In genomic region chr18:48952287-48953095, GRCh38 we compare ENCODE assay signal across 8 cellular contexts. TPM values are rescaled to one million over a fixed set of nuclear protein-coding genes. Genes with fewer than 3 reads are reported as not detected.
DNase-seq lines count a peak whose midpoint lies in the region; ATAC-seq and TF ChIP-seq lines count a peak whose summit lies in the region.

No MANE protein-coding gene starts in this region.

- H3K27ac ChIP-seq in neural progenitor cell = peak overlapping the region; percentile 61

- H3K4me2 ChIP-seq in neural progenitor cell = peak overlapping the region; percentile 90

- intact Hi-C loops in activated naive CD4-positive, alpha-beta T cell treated with anti-CD3 and anti-CD28 coated beads for 36 hours (cut with micrococcal nuclease) = loop anchor here (2.0 to 10.0 kb wide), 3 partner anchors 24 to 862 kb away; partner anchors contain the start of genes ACAA2 and C18orf32

- H3K27me3 Mint-ChIP-seq in activated naive CD4-positive, alpha-beta T cell treated with anti-CD3 and anti-CD28 coated beads for 36 hours (ENCODE audit: low read depth) = no peaks in the 10 kb centered on the region
- peaks cover 17% of the 10 kb centered on the region for H3K27me3 Mint-ChIP-seq in neural progenitor cell (ENCODE audit: insufficient read depth, low read depth)

- H3K36me3 Mint-ChIP-seq in activated naive CD4-positive, alpha-beta T cell treated with anti-CD3 and anti-CD28 coated beads for 36 hours (ENCODE audit: low read depth) = peaks cover 8% of the 10 kb centered on the region
- H3K36me3 Mint-ChIP-seq in neural progenitor cell = no peaks in the 10 kb centered on the region

- ATAC-seq in GM19463 (IDR thresholded peaks at IDR 0.05; ENCODE audit: unreplicated experiment) = peak; percentile 33
- peak; percentile 20 for ATAC-seq in HG03571 (IDR thresholded peaks at IDR 0.05; ENCODE audit: unreplicated experiment)
- ATAC-seq in GM21526 (IDR thresholded peaks at IDR 0.05; ENCODE audit: low FRiP score, unreplicated experiment) = no peak

- no peaks in the 10 kb centered on the region for H3K9me3 Mint-ChIP-seq in activated naive CD4-positive, alpha-beta T cell treated with anti-CD3 and anti-CD28 coated beads for 36 hours
- H3K9me3 Mint-ChIP-seq in neural progenitor cell = no peaks in the 10 kb centered on the region

- no peak overlapping the region for H3K9ac ChIP-seq in neural progenitor cell

- no peaks in the 10 kb centered on the region for H3K36me3 ChIP-seq in neural progenitor cell

- peaks cover 55% of the 10 kb centered on the region for H3F3A ChIP-seq in neural progenitor cell (ENCODE audit: low read depth)

- peak overlapping the region; percentile 49 for H3K4me3 ChIP-seq in neural progenitor cell

- H3K27me3 ChIP-seq in neural progenitor cell = peaks cover 78% of the 10 kb centered on the region

- H3K4me1 ChIP-seq in neural progenitor cell = peaks cover 35% of the 10 kb centered on the region

- H3K4me3 Mint-ChIP-seq in activated naive CD4-positive, alpha-beta T cell treated with anti-CD3 and anti-CD28 coated beads for 36 hours = peak overlapping the region; percentile 79
- H3K4me3 Mint-ChIP-seq in neural progenitor cell = peak overlapping the region; percentile 88

- H2AFZ ChIP-seq in neural progenitor cell (replicated peaks) = peak overlapping the region; percentile 81

- no peak for TF ChIP-seq CTCF in neural progenitor cell (IDR thresholded peaks at IDR 0.05)

- H3K79me2 ChIP-seq in neural progenitor cell (ENCODE audit: low read depth) = no peaks in the 10 kb centered on the region

- CTCF ChIA-PET in activated naive CD4-positive, alpha-beta T cell treated with anti-CD3 and anti-CD28 coated beads for 36 hours (lab: Charles Lee) = interaction anchor here (0.6 to 1.8 kb wide), 6 partner anchors 12 to 1204 kb away, joined by 3 to 5 read pairs (median 4); no protein-coding TSS in a partner anchor

- H3K27ac Mint-ChIP-seq in activated naive CD4-positive, alpha-beta T cell treated with anti-CD3 and anti-CD28 coated beads for 36 hours = peak overlapping the region; percentile 70
- peak overlapping the region; percentile 94 for H3K27ac Mint-ChIP-seq in neural progenitor cell

- peaks cover 24% of the 10 kb centered on the region for H3K4me1 Mint-ChIP-seq in activated naive CD4-positive, alpha-beta T cell treated with anti-CD3 and anti-CD28 coated beads for 36 hours (ENCODE audit: low read depth)
- H3K4me1 Mint-ChIP-seq in neural progenitor cell = peaks cover 35% of the 10 kb centered on the region

- DNase-seq in DMS 273 (lab: John Stamatoyannopoulos, UW; ENCODE audit: unreplicated experiment) (peak; percentile 90), OCI-M1 (lab: John Stamatoyannopoulos, UW) (peak; percentile 83), foreskin melanocyte (peak; percentile 67), neural progenitor cell (ENCODE audit: low spot score) (peak; percentile 94)
- DNase-seq in activated naive CD4-positive, alpha-beta T cell treated with anti-CD3 and anti-CD28 coated beads for 36 hours = peak; percentile 42

- H4K20me1 ChIP-seq in neural progenitor cell (ENCODE audit: low read depth) = peaks cover 26% of the 10 kb centered on the region

- no peaks in the 10 kb centered on the region for H3K9me3 ChIP-seq in neural progenitor cell (ENCODE audit: low read depth)

RNA-seq across cellular contexts. Expression of gene SMAD7, which starts 1.7 kb away (rescaled TPM):
- total RNA-seq in activated naive CD4-positive, alpha-beta T cell treated with anti-CD3 and anti-CD28 coated beads for 36 hours = 1 to 10 TPM; 5.9 to 7.0 TPM
- 1.1 and 2.0 TPM in 2 replicates for total RNA-seq in neural progenitor cell (ENCODE audit: low replicate concordance)

Comparison
In these comparisons a context has a peak if more than half of its experiments do, and no peak if none do; other contexts are left out.
1. DNase-seq: peak in every context shown above with its lines; median percentile 94 in neural progenitor cell; 90 in DMS 273; 83 in OCI-M1; 67 in foreskin melanocyte; 42 in activated naive CD4-positive, alpha-beta T cell treated with anti-CD3 and anti-CD28 coated beads for 36 hours.